Comparison of ENCODE assay signal across 1 cellular context in the genomic region with DNA sequence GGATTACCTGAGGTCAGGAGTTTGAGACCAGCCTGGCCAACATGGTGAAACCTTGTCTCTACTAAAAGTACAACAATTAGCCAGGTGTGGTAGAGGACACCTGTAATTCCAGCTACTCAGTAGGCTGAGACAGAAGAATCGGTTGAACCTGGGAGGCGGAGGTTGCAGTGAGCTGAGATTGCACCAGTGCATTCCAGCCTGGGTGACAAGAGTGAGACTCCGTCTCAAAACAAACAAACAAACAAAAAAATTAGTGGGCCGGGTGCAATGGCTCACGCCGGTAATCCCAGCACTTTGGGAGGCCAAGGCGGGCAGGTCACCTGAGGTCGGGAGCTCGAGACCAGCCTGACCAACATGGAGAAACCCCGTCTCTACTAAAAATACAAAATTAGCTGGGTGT. TPM values are rescaled to one million over a fixed set of nuclear protein-coding genes. Genes with fewer than 3 reads are reported as not detected.
"Had no signal": no experiment of that assay in that cellular context is flagged by ENCODE, and none has a peak within 500 bp of the region (broad histone marks: within the 10 kb centered on the region; RNA-seq: fewer than 3 reads in every experiment).

No MANE protein-coding gene starts in this region.

RNA-seq across cellular contexts. Expression of a gene that starts 36.9 kb away (rescaled TPM):
- total RNA-seq: gastrocnemius medialis had no signal
